1 cellular context compared by ENCODE assay signal in genomic region chr10:86267286-86268195, GRCh38.
TF ChIP-seq lines count a peak whose summit lies in the region.

No MANE protein-coding gene starts in this region.

TF ChIP-seq in WTC11, 78 proteins besides CTCF, POLR2A, EP300 and RAD21 (continued from another document):
- TF ChIP-seq CDX4 (CRISPR knock-in tag; IDR thresholded peaks at IDR 0.05; ENCODE audit: borderline replicate concordance) (no peak), ZNF423 (CRISPR knock-in tag; IDR thresholded peaks at IDR 0.05) (no peak), ZBTB21 (CRISPR knock-in tag; IDR thresholded peaks at IDR 0.05; ENCODE audit: borderline replicate concordance) (no peak), JAZF1 (CRISPR knock-in tag; IDR thresholded peaks at IDR 0.05) (no peak), KAT7 (CRISPR knock-in tag; IDR thresholded peaks at IDR 0.05; ENCODE audit: borderline replicate concordance) (no peak)
- TF ChIP-seq, protein P1, sequence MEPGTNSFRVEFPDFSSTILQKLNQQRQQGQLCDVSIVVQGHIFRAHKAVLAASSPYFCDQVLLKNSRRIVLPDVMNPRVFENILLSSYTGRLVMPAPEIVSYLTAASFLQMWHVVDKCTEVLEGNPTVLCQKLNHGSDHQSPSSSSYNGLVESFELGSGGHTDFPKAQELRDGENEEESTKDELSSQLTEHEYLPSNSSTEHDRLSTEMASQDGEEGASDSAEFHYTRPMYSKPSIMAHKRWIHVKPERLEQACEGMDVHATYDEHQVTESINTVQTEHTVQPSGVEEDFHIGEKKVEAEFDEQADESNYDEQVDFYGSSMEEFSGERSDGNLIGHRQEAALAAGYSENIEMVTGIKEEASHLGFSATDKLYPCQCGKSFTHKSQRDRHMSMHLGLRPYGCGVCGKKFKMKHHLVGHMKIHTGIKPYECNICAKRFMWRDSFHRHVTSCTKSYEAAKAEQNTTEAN (CRISPR knock-in tag; IDR thresholded peaks at IDR 0.05): no peak
- TF ChIP-seq, protein P2, sequence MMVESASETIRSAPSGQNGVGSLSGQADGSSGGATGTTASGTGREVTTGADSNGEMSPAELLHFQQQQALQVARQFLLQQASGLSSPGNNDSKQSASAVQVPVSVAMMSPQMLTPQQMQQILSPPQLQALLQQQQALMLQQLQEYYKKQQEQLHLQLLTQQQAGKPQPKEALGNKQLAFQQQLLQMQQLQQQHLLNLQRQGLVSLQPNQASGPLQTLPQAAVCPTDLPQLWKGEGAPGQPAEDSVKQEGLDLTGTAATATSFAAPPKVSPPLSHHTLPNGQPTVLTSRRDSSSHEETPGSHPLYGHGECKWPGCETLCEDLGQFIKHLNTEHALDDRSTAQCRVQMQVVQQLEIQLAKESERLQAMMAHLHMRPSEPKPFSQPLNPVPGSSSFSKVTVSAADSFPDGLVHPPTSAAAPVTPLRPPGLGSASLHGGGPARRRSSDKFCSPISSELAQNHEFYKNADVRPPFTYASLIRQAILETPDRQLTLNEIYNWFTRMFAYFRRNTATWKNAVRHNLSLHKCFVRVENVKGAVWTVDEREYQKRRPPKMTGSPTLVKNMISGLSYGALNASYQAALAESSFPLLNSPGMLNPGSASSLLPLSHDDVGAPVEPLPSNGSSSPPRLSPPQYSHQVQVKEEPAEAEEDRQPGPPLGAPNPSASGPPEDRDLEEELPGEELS (CRISPR knock-in tag; IDR thresholded peaks at IDR 0.05): no peak
